Comparison of ENCODE assay signal across 8 cellular contexts in genomic region chr2:197705912-197706838, GRCh38. TPM values are rescaled to one million over a fixed set of nuclear protein-coding genes. Genes with fewer than 3 reads are reported as not detected.
A peak's percentile ranks its signal among the peaks of the same experiment; 100 is the strongest.
DNase-seq lines count a peak whose midpoint lies in the region; ATAC-seq and TF ChIP-seq lines count a peak whose summit lies in the region.

No MANE protein-coding gene starts in this region.

- peak overlapping the region; percentile 74 for H3K27ac ChIP-seq in 22Rv1
- H3K27ac ChIP-seq in duodenal mucosa (ENCODE audit: low read depth, low read length) = no peak overlapping the region
- no peak overlapping the region for H3K27ac ChIP-seq in mesodermal cell (ENCODE audit: low read depth, low read length, severe bottlenecking)
- peak overlapping the region in 3 of 4 donors; percentile 64 to 90 (median 84) for H3K27ac ChIP-seq in tibial nerve

- TF ChIP-seq POLR2A in tibial nerve (IDR thresholded peaks at IDR 0.05) = no peak

- H3K4me1 ChIP-seq in duodenal mucosa (ENCODE audit: control insufficient read depth in 1 of 2, insufficient read depth in 2 of 2, low read length in 2 of 2) (peaks cover 31 to 35% of the 10 kb centered on the region in 2 donors), mesodermal cell (ENCODE audit: control insufficient read depth, insufficient read depth, low read length, poor library complexity, severe bottlenecking) (no peaks in the 10 kb centered on the region), tibial nerve (peaks cover 0 to 40% (median 17%) of the 10 kb centered on the region in 4 donors)

- DNase-seq in GM13977 (ENCODE audit: low spot score) = no peak
- DNase-seq in RPMI8226 = peak; percentile 33
- DNase-seq in tibial nerve (ENCODE audit: low spot score in 2 of 2) = no peak
- DNase-seq in DMS153 (lab: John Stamatoyannopoulos, UW) = no peak

- in situ Hi-C loops in GM13977 (cut with MboI; ENCODE audit: low pct_unique_long_range_greater_than_20kb, low sequenced_read_pairs, unreplicated experiment) = no loop called here

- H3K9me3 ChIP-seq in duodenal mucosa (ENCODE audit: control insufficient read depth in 1 of 2, low read length in 2 of 2) (no peaks in the 10 kb centered on the region), mesodermal cell (ENCODE audit: control insufficient read depth, low read length) (no peaks in the 10 kb centered on the region), tibial nerve (no peaks in the 10 kb centered on the region)

- H3K36me3 ChIP-seq in duodenal mucosa (ENCODE audit: control insufficient read depth in 1 of 2, insufficient read depth in 2 of 2, low read length in 2 of 2) = peaks cover under 1 to 4% of the 10 kb centered on the region in 2 donors
- H3K36me3 ChIP-seq in mesodermal cell (ENCODE audit: control insufficient read depth, insufficient read depth, low read length) = peaks cover 10% of the 10 kb centered on the region
- no peaks in the 10 kb centered on the region for H3K36me3 ChIP-seq in tibial nerve

- WGBS in mesodermal cell (ENCODE audit: insufficient coverage in 2 of 2), 2 experiments = 4% methylated on average over 27 to 31 of the region's 38 CpGs
- WGBS in tibial nerve, 2 donors = 15 to 32% methylated on average over 20 to 37 of the region's 38 CpGs

- H3K27me3 ChIP-seq in duodenal mucosa (ENCODE audit: control insufficient read depth in 1 of 2, insufficient read depth in 2 of 2, low read length in 2 of 2) = no peaks in the 10 kb centered on the region
- H3K27me3 ChIP-seq in tibial nerve = no peaks in the 10 kb centered on the region

- H3K9ac ChIP-seq in duodenal mucosa (ENCODE audit: low read depth in 1 of 2, low read length in 2 of 2) = peak overlapping the region; percentile 69 to 72

- H3K4me3 ChIP-seq in duodenal mucosa (ENCODE audit: low read depth in 1 of 2, low read length in 2 of 2) (peak overlapping the region; percentile 93 to 96), mesodermal cell (ENCODE audit: extremely low read depth, insufficient read depth, low read length, poor library complexity, severe bottlenecking) (peak overlapping the region; percentile 86), tibial nerve (peak overlapping the region; percentile 59 to 90 (median 74))

- no peak for TF ChIP-seq CTCF in 22Rv1 (IDR thresholded peaks at IDR 0.05)
- TF ChIP-seq CTCF in GM13977 (IDR thresholded peaks at IDR 0.05; ENCODE audit: extremely low read depth, insufficient read depth, missing control alignments) = peak; percentile 7
- no peak for TF ChIP-seq CTCF in tibial nerve (IDR thresholded peaks at IDR 0.05)

- no peak for ATAC-seq in HG03159 (IDR thresholded peaks at IDR 0.05; ENCODE audit: unreplicated experiment)

- no peak for TF ChIP-seq EP300 in tibial nerve (IDR thresholded peaks at IDR 0.05)

RNA-seq across cellular contexts. Expression of gene MARS2, which starts 1.0 kb away (rescaled TPM):
- 5.3 TPM for polyA plus RNA-seq in mesodermal cell (2013, experiment 1 of 2)
- 4.5 TPM for polyA plus RNA-seq in mesodermal cell (2013, experiment 2 of 2)
- total RNA-seq in tibial nerve = 1 to 10 TPM; 5.7 to 8.0 (median 6.9) TPM

RNA-seq across cellular contexts. Expression of gene RFTN2, which starts 30.8 kb away (rescaled TPM):
- polyA plus RNA-seq in mesodermal cell (2013, experiment 1 of 2) = 24.1 TPM
- 25.7 TPM for polyA plus RNA-seq in mesodermal cell (2013, experiment 2 of 2)
- total RNA-seq in tibial nerve = 10 to 100 TPM; 13.5 to 45.8 (median 38.6) TPM

Comparison
In these comparisons a context has a peak if more than half of its experiments do, and no peak if none do; other contexts are left out.
1. H3K27ac ChIP-seq: peak in 22Rv1 (single experiment) and tibial nerve (3 of 4); none in duodenal mucosa (single experiment) and mesodermal cell (single experiment).
2. Peak in every context shown above with its lines, with median percentiles within 50 percentile points of each other: H3K4me3 ChIP-seq.